2 cellular contexts compared by ENCODE assay signal in genomic region chr6:83481938-83482337, GRCh38. TPM values are rescaled to one million over a fixed set of nuclear protein-coding genes. Genes with fewer than 3 reads are reported as not detected.
"Had no signal": no experiment of that assay in that cellular context is flagged by ENCODE, and none has a peak within 500 bp of the region (broad histone marks: within the 10 kb centered on the region; RNA-seq: fewer than 3 reads in every experiment).

No MANE protein-coding gene starts in this region.

RNA-seq across cellular contexts. Expression of gene PRSS35, which starts 30.4 kb away (rescaled TPM):
- total RNA-seq: GM23248, H4 had no signal
